ENCODE assay signal across 32 cellular contexts in the genomic region with DNA sequence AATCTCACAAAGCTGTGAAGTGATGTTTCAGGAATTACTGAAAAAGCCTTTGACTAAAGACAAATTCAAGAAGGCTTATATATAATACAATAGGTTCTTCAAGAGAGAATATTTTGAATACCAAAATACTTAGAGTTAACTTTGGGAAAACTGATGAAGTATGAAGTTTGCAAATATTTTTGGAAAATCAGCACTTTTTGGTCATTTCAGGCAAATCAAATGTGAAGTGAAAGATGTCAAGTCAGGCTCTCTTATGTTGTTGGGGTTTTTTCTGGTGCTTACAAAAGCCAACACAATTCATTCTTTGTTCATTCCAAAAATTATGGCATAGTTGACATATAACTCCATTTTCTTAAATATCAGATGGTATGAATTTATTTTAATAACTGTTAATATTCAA.
"Had no signal": no experiment of that assay in that cellular context is flagged by ENCODE, and none has a peak within 500 bp of the region (broad histone marks: within the 10 kb centered on the region; RNA-seq: fewer than 3 reads in every experiment).

No MANE protein-coding gene starts in this region.

- ATAC-seq: activated CD8-positive, alpha-beta T cell treated with anti-CD3 and anti-CD28 coated beads for 36 hours; activated naive CD4-positive, alpha-beta T cell treated with anti-CD3 and anti-CD28 coated beads, Interleukin-2, amount 50 U/mL, for 72 hours; activated T-cell treated with anti-CD3 and anti-CD28 coated beads, Interleukin-2, amount 50 U/mL, for 4 hours; activated T-cell treated with anti-CD3 and anti-CD28 coated beads, Interleukin-2, amount 50 U/mL, for 72 hours; activated T-helper 17 cell treated with anti-CD3 and anti-CD28 coated beads, Interleukin-2, amount 50 U/mL, for 72 hours had no signal

- H3K4me1 ChIP-seq: ascending aorta had no signal

- H3K27ac ChIP-seq: ascending aorta, cardiac muscle cell, VCaP had no signal

- FAIRE-seq: bronchial epithelial cell, TTC549 had no signal

- H3K36me3 ChIP-seq: ascending aorta, cardiac muscle cell had no signal

- H3K9me3 ChIP-seq: ascending aorta had no signal

- DNase-seq: activated B cell treated with CpG ODN at 0.5 μM for 24 hours; activated CD4-positive, alpha-beta memory T cell treated with anti-CD3 and anti-CD28 coated beads for 36 hours; activated CD4-positive, alpha-beta T cell treated with anti-CD3 and anti-CD28 coated beads for 4 hours; activated CD4-positive, alpha-beta T cell treated with anti-CD3 and anti-CD28 coated beads, Interleukin-2, amount 10 ng/mL, durations not matched to agents 24 days and 14 days; activated CD4-positive, alpha-beta T cell treated with anti-CD3 and anti-CD28 coated beads, Interleukin-2, amount 50 U/mL, for 1 hour; activated CD4-positive, alpha-beta T cell treated with anti-CD3 and anti-CD28 coated beads, Interleukin-2, amount 50 U/mL, for 4 hours; activated CD4-positive, CD25-positive, alpha-beta regulatory T cell treated with anti-CD3 and anti-CD28 coated beads, Interleukin-2, amount 50 U/mL, for 72 hours; activated CD8-positive, alpha-beta memory T cell treated with anti-CD3 and anti-CD28 coated beads, Interleukin-2, amount 50 U/mL, for 4 hours; activated CD8-positive, alpha-beta T cell treated with anti-CD3 and anti-CD28 coated beads for 36 hours; activated effector memory CD4-positive, alpha-beta T cell treated with anti-CD3 and anti-CD28 coated beads, Interleukin-2, amount 50 U/mL, for 16 hours; activated gamma-delta T cell treated with Interleukin-2 at 50 U/mL for 16 hours; activated naive CD4-positive, alpha-beta T cell; activated naive CD4-positive, alpha-beta T cell treated with anti-CD3 and anti-CD28 coated beads for 36 hours; activated naive CD4-positive, alpha-beta T cell treated with anti-CD3 and anti-CD28 coated beads, Interleukin-2, amount 50 U/mL, for 16 hours; activated naive CD8-positive, alpha-beta T cell treated with anti-CD3 and anti-CD28 coated beads for 36 hours; activated T-cell treated with anti-CD3 and anti-CD28 coated beads for 4 hours; activated T-cell treated with anti-CD3 and anti-CD28 coated beads, Interleukin-2, amount 50 U/mL, for 1 hour; activated T-cell treated with anti-CD3 and anti-CD28 coated beads, Interleukin-2, amount 50 U/mL, for 4 hours; activated T-cell treated with anti-CD3 and anti-CD28 coated beads, Interleukin-2, amount 50 U/mL, for 72 hours; amygdala; anterior cingulate cortex; caudate nucleus; cerebellar nuclear complex; T-helper 2 cell; T-helper 9 cell had no signal

- H3K4me3 ChIP-seq: ascending aorta, cardiac muscle cell had no signal

- H3K27me3 ChIP-seq: ascending aorta, cardiac muscle cell had no signal
